13 cellular contexts compared by ENCODE assay signal in genomic region chr2:28486526-28486925, GRCh38. TPM values are rescaled to one million over a fixed set of nuclear protein-coding genes. Genes with fewer than 3 reads are reported as not detected.
DNase-seq lines count a peak whose midpoint lies in the region; ATAC-seq lines count a peak whose summit lies in the region.
"Had no signal": no experiment of that assay in that cellular context is flagged by ENCODE, and none has a peak within 500 bp of the region (broad histone marks: within the 10 kb centered on the region; RNA-seq: fewer than 3 reads in every experiment).

No MANE protein-coding gene starts in this region.

- no peaks in the 10 kb centered on the region for H3K9me3 Mint-ChIP-seq in activated T-cell treated with anti-CD3 and anti-CD28 coated beads, Interleukin-2, amount 50 U/mL, for 72 hours
- H3K9me3 Mint-ChIP-seq in activated CD8-positive, alpha-beta memory T cell treated with anti-CD3 and anti-CD28 coated beads, Interleukin-2, amount 10 ng/mL, durations not matched to agents 7 days and 5 days (ENCODE audit: low read depth) = no peaks in the 10 kb centered on the region
- H3K9me3 Mint-ChIP-seq: CD8-positive, alpha-beta T cell had no signal

- H3K4me1 Mint-ChIP-seq in activated T-cell treated with anti-CD3 and anti-CD28 coated beads, Interleukin-2, amount 50 U/mL, for 72 hours (ENCODE audit: low read depth) = peaks cover 12% of the 10 kb centered on the region
- H3K4me1 Mint-ChIP-seq in activated CD8-positive, alpha-beta memory T cell treated with anti-CD3 and anti-CD28 coated beads, Interleukin-2, amount 10 ng/mL, durations not matched to agents 7 days and 5 days = peaks cover 2% of the 10 kb centered on the region
- H3K4me1 Mint-ChIP-seq: B cell had no signal

- H3K4me3 Mint-ChIP-seq in activated T-cell treated with anti-CD3 and anti-CD28 coated beads, Interleukin-2, amount 50 U/mL, for 72 hours = no peak overlapping the region
- no peak overlapping the region for H3K4me3 Mint-ChIP-seq in activated CD8-positive, alpha-beta memory T cell treated with anti-CD3 and anti-CD28 coated beads, Interleukin-2, amount 10 ng/mL, durations not matched to agents 7 days and 5 days
- H3K4me3 Mint-ChIP-seq: B cell; CD8-positive, alpha-beta T cell had no signal

- peak; percentile 31 to 77 for ATAC-seq in activated T-cell treated with anti-CD3 and anti-CD28 coated beads, Interleukin-2, amount 50 U/mL, for 72 hours (replicated peaks in 1 of 2)
- no peak for ATAC-seq in activated CD8-positive, alpha-beta memory T cell treated with anti-CD3 and anti-CD28 coated beads, Interleukin-2, amount 10 ng/mL, durations not matched to agents 7 days and 5 days
- no peak for ATAC-seq in HG02884 (IDR thresholded peaks at IDR 0.05; ENCODE audit: unreplicated experiment)
- ATAC-seq: CD8-positive, alpha-beta T cell had no signal

- H3K27ac Mint-ChIP-seq in activated T-cell treated with anti-CD3 and anti-CD28 coated beads, Interleukin-2, amount 50 U/mL, for 72 hours = no peak overlapping the region
- H3K27ac Mint-ChIP-seq in activated CD8-positive, alpha-beta memory T cell treated with anti-CD3 and anti-CD28 coated beads, Interleukin-2, amount 10 ng/mL, durations not matched to agents 7 days and 5 days = no peak overlapping the region
- H3K27ac Mint-ChIP-seq: B cell; CD8-positive, alpha-beta T cell had no signal

- peaks cover 7% of the 10 kb centered on the region for H3K27me3 Mint-ChIP-seq in activated T-cell treated with anti-CD3 and anti-CD28 coated beads, Interleukin-2, amount 50 U/mL, for 72 hours (ENCODE audit: low read depth)
- peaks cover 3% of the 10 kb centered on the region for H3K27me3 Mint-ChIP-seq in activated CD8-positive, alpha-beta memory T cell treated with anti-CD3 and anti-CD28 coated beads, Interleukin-2, amount 10 ng/mL, durations not matched to agents 7 days and 5 days

- DNase-seq in activated T-cell treated with anti-CD3 and anti-CD28 coated beads, Interleukin-2, amount 50 U/mL, for 72 hours = no peak
- no peak for DNase-seq in activated T-cell treated with anti-CD3 and anti-CD28 coated beads for 4 hours
- DNase-seq in activated CD8-positive, alpha-beta memory T cell treated with anti-CD3 and anti-CD28 coated beads, Interleukin-2, amount 10 ng/mL, durations not matched to agents 7 days and 5 days = peak; percentile 32
- peak; percentile 40 for DNase-seq in islet precursor cell
- no peak for DNase-seq in DMS153 treated with DMSO at 0.1 percent for 48 hours (lab: John Stamatoyannopoulos, UW; ENCODE audit: unreplicated experiment)
- DNase-seq: Calu3; CD8-positive, alpha-beta T cell; DMS53; DND-41; EL had no signal

- CTCF ChIA-PET in activated CD8-positive, alpha-beta memory T cell treated with anti-CD3 and anti-CD28 coated beads, Interleukin-2, amount 10 ng/mL, durations not matched to agents 7 days and 5 days (lab: Charles Lee) = interaction anchor here (1.2 kb wide), 1 partner anchor 31 kb away, joined by 3 read pairs; no protein-coding TSS in a partner anchor

- no peaks in the 10 kb centered on the region for H3K36me3 Mint-ChIP-seq in activated T-cell treated with anti-CD3 and anti-CD28 coated beads, Interleukin-2, amount 50 U/mL, for 72 hours (ENCODE audit: insufficient read depth in 2 of 2)
- H3K36me3 Mint-ChIP-seq in activated CD8-positive, alpha-beta memory T cell treated with anti-CD3 and anti-CD28 coated beads, Interleukin-2, amount 10 ng/mL, durations not matched to agents 7 days and 5 days = peaks cover 2% of the 10 kb centered on the region
- H3K36me3 Mint-ChIP-seq: CD8-positive, alpha-beta T cell had no signal

RNA-seq across cellular contexts. Expression of gene PLB1, which starts 9.3 kb away (rescaled TPM):
- 1 to 10 TPM in 1 of 2 donors, under 1 TPM in 1; 0.72 to 1.9 TPM for total RNA-seq in activated T-cell treated with anti-CD3 and anti-CD28 coated beads, Interleukin-2, amount 50 U/mL, for 72 hours
- total RNA-seq in activated CD8-positive, alpha-beta memory T cell treated with anti-CD3 and anti-CD28 coated beads, Interleukin-2, amount 10 ng/mL, durations not matched to agents 7 days and 5 days = 1 to 10 TPM in 1 of 2 experiments, under 1 TPM in 1; 0.67 to 1.2 TPM
- total RNA-seq: HT-29 had no signal

Comparison
In these comparisons a context has a peak if more than half of its experiments do, and no peak if none do; other contexts are left out.
1. ATAC-seq: peak in activated T-cell treated with anti-CD3 and anti-CD28 coated beads, Interleukin-2, amount 50 U/mL, for 72 hours (2 of 2); none in activated CD8-positive, alpha-beta memory T cell treated with anti-CD3 and anti-CD28 coated beads, Interleukin-2, amount 10 ng/mL, durations not matched to agents 7 days and 5 days (single experiment) and HG02884 (single experiment).
2. DNase-seq: peak in activated CD8-positive, alpha-beta memory T cell treated with anti-CD3 and anti-CD28 coated beads, Interleukin-2, amount 10 ng/mL, durations not matched to agents 7 days and 5 days (single experiment) and islet precursor cell (single experiment); none in activated T-cell treated with anti-CD3 and anti-CD28 coated beads, Interleukin-2, amount 50 U/mL, for 72 hours (0 of 2), activated T-cell treated with anti-CD3 and anti-CD28 coated beads for 4 hours (single experiment) and DMS153 treated with DMSO at 0.1 percent for 48 hours (single experiment).